In genomic region chr12:22275847-22276246, GRCh38 we compare ENCODE assay signal across 8 cellular contexts. TPM values are rescaled to one million over a fixed set of nuclear protein-coding genes. Genes with fewer than 3 reads are reported as not detected.
DNase-seq lines count a peak whose midpoint lies in the region; ATAC-seq lines count a peak whose summit lies in the region.

No MANE protein-coding gene starts in this region.

- intact Hi-C loops in left cardiac atrium (cut with DNase I) (no loop called here), sciatic nerve (cut with DNase I) (no loop called here)

- peak; percentile 97 for DNase-seq in ELR (ENCODE audit: low read depth)
- peak; percentile 100 for DNase-seq in amniotic epithelial cell (ENCODE audit: low read depth)
- DNase-seq in left cardiac atrium, result peak; percentile 86
- DNase-seq in sciatic nerve (ENCODE audit: low spot score), result peak; percentile 80
- DNase-seq in activated CD4-positive, CD25-positive, alpha-beta regulatory T cell (lab: John Stamatoyannopoulos, UW), result no peak
- DNase-seq in cerebellum (ENCODE audit: low spot score), result no peak
- DNase-seq in DMS 273 treated with DMSO at 0.1 percent for 48 hours (lab: John Stamatoyannopoulos, UW), result no peak
- DNase-seq in DMS79 treated with DMSO at 0.1 percent for 48 hours (lab: John Stamatoyannopoulos, UW), result no peak

- peak; percentile 97 to 99 for ATAC-seq in left cardiac atrium
- ATAC-seq in sciatic nerve, result peak; percentile 97

RNA-seq across cellular contexts. Expression of gene ST8SIA1, which starts 58.7 kb away (rescaled TPM):
- total RNA-seq in left cardiac atrium (1 to 10 TPM; 3.0 to 6.9 TPM), sciatic nerve (5.5 TPM), cerebellum (67.5 TPM)

Comparison
In these comparisons a context has a peak if more than half of its experiments do, and no peak if none do; other contexts are left out.
1. DNase-seq: peak in ELR (single experiment), amniotic epithelial cell (single experiment), left cardiac atrium (single experiment) and sciatic nerve (single experiment); none in activated CD4-positive, CD25-positive, alpha-beta regulatory T cell (0 of 4), cerebellum (single experiment), DMS 273 treated with DMSO at 0.1 percent for 48 hours (single experiment) and DMS79 treated with DMSO at 0.1 percent for 48 hours (single experiment).